3 cellular contexts compared by ENCODE assay signal in the genomic region with DNA sequence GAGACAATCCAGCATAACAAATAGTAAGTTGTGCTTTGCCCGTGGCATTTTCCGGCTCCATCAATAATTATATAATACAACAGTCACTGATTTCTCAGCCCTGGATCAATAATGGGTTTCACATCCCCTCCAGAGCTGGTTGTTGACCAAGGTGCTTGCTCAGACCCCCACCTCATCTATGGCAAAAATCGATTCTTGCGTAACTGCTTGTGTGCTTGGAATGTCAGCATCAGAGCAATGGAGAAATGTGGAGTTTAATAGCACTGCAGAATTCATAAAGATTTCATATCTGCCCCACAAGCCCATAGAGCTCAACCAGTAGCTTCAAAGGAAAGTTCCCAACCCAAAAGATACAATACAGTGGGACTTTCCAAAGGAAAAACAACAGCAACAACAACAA.
TF ChIP-seq lines count a peak whose summit lies in the region.

No MANE protein-coding gene starts in this region.

TF ChIP-seq in HepG2, 621 proteins besides CTCF, POLR2A, EP300 and RAD21:
- TF ChIP-seq, protein P1, sequence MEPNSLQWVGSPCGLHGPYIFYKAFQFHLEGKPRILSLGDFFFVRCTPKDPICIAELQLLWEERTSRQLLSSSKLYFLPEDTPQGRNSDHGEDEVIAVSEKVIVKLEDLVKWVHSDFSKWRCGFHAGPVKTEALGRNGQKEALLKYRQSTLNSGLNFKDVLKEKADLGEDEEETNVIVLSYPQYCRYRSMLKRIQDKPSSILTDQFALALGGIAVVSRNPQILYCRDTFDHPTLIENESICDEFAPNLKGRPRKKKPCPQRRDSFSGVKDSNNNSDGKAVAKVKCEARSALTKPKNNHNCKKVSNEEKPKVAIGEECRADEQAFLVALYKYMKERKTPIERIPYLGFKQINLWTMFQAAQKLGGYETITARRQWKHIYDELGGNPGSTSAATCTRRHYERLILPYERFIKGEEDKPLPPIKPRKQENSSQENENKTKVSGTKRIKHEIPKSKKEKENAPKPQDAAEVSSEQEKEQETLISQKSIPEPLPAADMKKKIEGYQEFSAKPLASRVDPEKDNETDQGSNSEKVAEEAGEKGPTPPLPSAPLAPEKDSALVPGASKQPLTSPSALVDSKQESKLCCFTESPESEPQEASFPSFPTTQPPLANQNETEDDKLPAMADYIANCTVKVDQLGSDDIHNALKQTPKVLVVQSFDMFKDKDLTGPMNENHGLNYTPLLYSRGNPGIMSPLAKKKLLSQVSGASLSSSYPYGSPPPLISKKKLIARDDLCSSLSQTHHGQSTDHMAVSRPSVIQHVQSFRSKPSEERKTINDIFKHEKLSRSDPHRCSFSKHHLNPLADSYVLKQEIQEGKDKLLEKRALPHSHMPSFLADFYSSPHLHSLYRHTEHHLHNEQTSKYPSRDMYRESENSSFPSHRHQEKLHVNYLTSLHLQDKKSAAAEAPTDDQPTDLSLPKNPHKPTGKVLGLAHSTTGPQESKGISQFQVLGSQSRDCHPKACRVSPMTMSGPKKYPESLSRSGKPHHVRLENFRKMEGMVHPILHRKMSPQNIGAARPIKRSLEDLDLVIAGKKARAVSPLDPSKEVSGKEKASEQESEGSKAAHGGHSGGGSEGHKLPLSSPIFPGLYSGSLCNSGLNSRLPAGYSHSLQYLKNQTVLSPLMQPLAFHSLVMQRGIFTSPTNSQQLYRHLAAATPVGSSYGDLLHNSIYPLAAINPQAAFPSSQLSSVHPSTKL (CRISPR knock-in tag; IDR thresholded peaks at IDR 0.05), result no peak
- TF ChIP-seq, protein P2, sequence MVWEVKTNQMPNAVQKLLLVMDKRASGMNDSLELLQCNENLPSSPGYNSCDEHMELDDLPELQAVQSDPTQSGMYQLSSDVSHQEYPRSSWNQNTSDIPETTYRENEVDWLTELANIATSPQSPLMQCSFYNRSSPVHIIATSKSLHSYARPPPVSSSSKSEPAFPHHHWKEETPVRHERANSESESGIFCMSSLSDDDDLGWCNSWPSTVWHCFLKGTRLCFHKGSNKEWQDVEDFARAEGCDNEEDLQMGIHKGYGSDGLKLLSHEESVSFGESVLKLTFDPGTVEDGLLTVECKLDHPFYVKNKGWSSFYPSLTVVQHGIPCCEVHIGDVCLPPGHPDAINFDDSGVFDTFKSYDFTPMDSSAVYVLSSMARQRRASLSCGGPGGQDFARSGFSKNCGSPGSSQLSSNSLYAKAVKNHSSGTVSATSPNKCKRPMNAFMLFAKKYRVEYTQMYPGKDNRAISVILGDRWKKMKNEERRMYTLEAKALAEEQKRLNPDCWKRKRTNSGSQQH (CRISPR knock-in tag; IDR thresholded peaks at IDR 0.05; ENCODE audit: low read depth), result no peak
- peak; percentile 56; the same call in 1 of the 2 replicates for TF ChIP-seq CEBPB (IDR thresholded peaks at IDR 0.05; ENCODE audit: borderline replicate concordance, low read depth, low read length)
- TF ChIP-seq ZNF24 (IDR thresholded peaks at IDR 0.05), result no peak

TF ChIP-seq in IMR-90, 13 proteins besides CTCF, POLR2A, EP300 and RAD21:
- no peak for TF ChIP-seq SMC3 (IDR thresholded peaks at IDR 0.05; ENCODE audit: low read depth, low read length)
- TF ChIP-seq CEBPB (IDR thresholded peaks at IDR 0.05; ENCODE audit: low read depth, low read length), result peak; percentile 74
TF ChIP-seq in IMR-90: peak in this region for 1.

TF ChIP-seq in H1, 55 proteins besides CTCF, POLR2A, EP300 and RAD21:
- no peak for TF ChIP-seq TAF1 (IDR thresholded peaks at IDR 0.05; ENCODE audit: low read depth, low read length)
- peak; percentile 31; the same call in 1 of the 2 replicates for TF ChIP-seq CEBPB (IDR thresholded peaks at IDR 0.05; ENCODE audit: low read depth, low read length)
- TF ChIP-seq BCL11A (IDR thresholded peaks at IDR 0.05; ENCODE audit: low read depth in 2 of 2, low read length in 2 of 2), result no peak
- TF ChIP-seq CHD1 (IDR thresholded peaks at IDR 0.05; ENCODE audit: low read depth, low read length), result no peak
- TF ChIP-seq CBX5 (IDR thresholded peaks at IDR 0.05; ENCODE audit: low read depth, low read length), result no peak
